In genomic region chr6:68572975-68573374, GRCh38 we compare ENCODE assay signal across 14 cellular contexts.
DNase-seq lines count a peak whose midpoint lies in the region; ATAC-seq, FAIRE-seq and TF ChIP-seq lines count a peak whose summit lies in the region.
"Had no signal": no experiment of that assay in that cellular context is flagged by ENCODE, and none has a peak within 500 bp of the region (broad histone marks: within the 10 kb centered on the region; RNA-seq: fewer than 3 reads in every experiment).

No MANE protein-coding gene starts in this region.

- CTCF ChIA-PET in Panc1 (lab: Charles Lee) = interaction anchor here (0.7 kb wide), 1 partner anchor 51 kb away, joined by 3 read pairs; no protein-coding TSS in a partner anchor

- H3K36me3 ChIP-seq in Panc1 (ENCODE audit: control insufficient read depth, insufficient read depth, low read length) = no peaks in the 10 kb centered on the region
- no peaks in the 10 kb centered on the region for H3K36me3 ChIP-seq in small intestine (ENCODE audit: control insufficient read depth in 2 of 2, insufficient read depth in 2 of 2, low read length in 2 of 2)
- H3K36me3 ChIP-seq: HAP-1, sigmoid colon had no signal

- TF ChIP-seq CTCF in Panc1 (IDR thresholded peaks at IDR 0.05) = no peak

- H3K4me1 ChIP-seq in Panc1 (ENCODE audit: control insufficient read depth, insufficient read depth, low read length) (no peaks in the 10 kb centered on the region), small intestine (ENCODE audit: control insufficient read depth in 2 of 2, insufficient read depth in 1 of 2, low read depth in 1 of 2, low read length in 1 of 2) (no peaks in the 10 kb centered on the region)
- H3K4me1 ChIP-seq: sigmoid colon had no signal

- H3K27ac ChIP-seq in Panc1 (ENCODE audit: low read length) (no peak overlapping the region), small intestine (ENCODE audit: low read depth in 1 of 2, low read length in 1 of 2) (no peak overlapping the region)
- H3K27ac ChIP-seq: sigmoid colon had no signal

- DNase-seq in Panc1 (ENCODE audit: low read depth, low spot score) (no peak), small intestine (no peak), left ventricle myocardium superior (no peak)
- no peak for DNase-seq in NK-92 treated with Interleukin-12 subunit alpha and Interleukin-12 subunit beta, amount 100 ng/mL, for 24 hours (lab: John Stamatoyannopoulos, UW)
- DNase-seq: activated T-cell treated with anti-CD3 and anti-CD28 coated beads, Interleukin-2, amount 50 U/mL, for 4 hours; sigmoid colon; stimulated activated CD4-positive, alpha-beta T cell treated with anti-CD3 and anti-CD28 coated beads, Interleukin-2, amount 100 ng/mL, for 48 hours had no signal

- intact Hi-C loops in Panc1 (cut with micrococcal nuclease; ENCODE audit: unreplicated experiment) (no loop called here), left ventricle myocardium superior (cut with micrococcal nuclease) (no loop called here)

- H3K9me3 ChIP-seq in Panc1 (ENCODE audit: control insufficient read depth, insufficient read depth, low read depth, low read length) (no peaks in the 10 kb centered on the region), small intestine (ENCODE audit: control insufficient read depth, low read depth) (no peaks in the 10 kb centered on the region)
- H3K9me3 ChIP-seq: HAP-1 had no signal

- in situ Hi-C loops in Panc1 (cut with HindIII; ENCODE audit: low pct_unique_long_range_greater_than_20kb, low sequenced_read_pairs) = no loop called here

- ATAC-seq in GM18868 (IDR thresholded peaks at IDR 0.05; ENCODE audit: unreplicated experiment) = peak; percentile 3
- ATAC-seq in GM21737 (IDR thresholded peaks at IDR 0.05; ENCODE audit: unreplicated experiment) = peak; percentile 24
- peak; percentile 29 for ATAC-seq in HG03159 (IDR thresholded peaks at IDR 0.05; ENCODE audit: unreplicated experiment)
- 0 out of 2 replicates have a peak, but pooled peaks have one; percentile 12 for ATAC-seq in Panc1
- no peak for ATAC-seq in left ventricle myocardium superior
- ATAC-seq: activated T-cell treated with anti-CD3 and anti-CD28 coated beads, Interleukin-2, amount 50 U/mL, for 4 hours; SK-N-SH treated with all-trans-retinoic acid at 6 μM for 48 hours had no signal

- 76 to 81% (median 79%) methylated on average over 4 of the region's 4 CpGs for WGBS in small intestine, 3 donors

- POLR2A ChIA-PET in Panc1 (lab: Charles Lee) = no interaction called here

- no TSS peak for BruUV-seq in Panc1 (replicated peaks; lab: Mats Ljungman, UMichigan)

- H3K27me3 ChIP-seq in Panc1 (ENCODE audit: control insufficient read depth, insufficient read depth, low read length) (no peaks in the 10 kb centered on the region), small intestine (ENCODE audit: control insufficient read depth in 2 of 2, insufficient read depth in 2 of 2, low read length in 2 of 2) (no peaks in the 10 kb centered on the region)

- FAIRE-seq in small intestine (lab: Jason Lieb, UNC) = no peak
- FAIRE-seq: TTC549 had no signal

- H3K4me3 ChIP-seq in Panc1 (ENCODE audit: low read depth in 2 of 2, low read length in 2 of 2) = no peak overlapping the region
- no peak overlapping the region for H3K4me3 ChIP-seq in small intestine (ENCODE audit: low read depth in 1 of 2, low read length in 2 of 2)
- H3K4me3 ChIP-seq: HAP-1, lung, sigmoid colon had no signal
